13 cellular contexts compared by ENCODE assay signal in the genomic region with DNA sequence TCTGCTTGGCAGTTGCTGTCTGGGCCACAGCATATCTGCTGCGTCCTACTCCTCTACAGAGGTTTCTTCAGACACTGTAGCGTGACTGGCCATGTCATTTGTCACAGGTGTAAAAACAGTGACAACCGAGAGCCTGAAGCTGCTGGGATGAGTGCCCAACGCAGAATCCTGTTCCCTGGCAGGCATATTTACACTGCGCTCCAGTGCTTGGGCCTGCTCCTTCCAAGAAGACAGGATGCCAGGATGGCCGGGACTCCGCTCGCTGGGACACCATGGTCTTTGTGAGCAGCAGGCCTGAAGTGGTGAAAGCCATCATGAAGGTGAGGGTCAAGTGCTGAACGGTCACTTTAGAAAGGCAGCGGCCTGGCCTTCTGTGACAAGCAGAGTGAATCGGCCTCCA.
DNase-seq lines count a peak whose midpoint lies in the region; ATAC-seq and TF ChIP-seq lines count a peak whose summit lies in the region.
"Had no signal": no experiment of that assay in that cellular context is flagged by ENCODE, and none has a peak within 500 bp of the region (broad histone marks: within the 10 kb centered on the region; RNA-seq: fewer than 3 reads in every experiment).

No MANE protein-coding gene starts in this region.

- no peak overlapping the region for H3K27ac ChIP-seq in prostate gland

- WGBS in prostate gland, result 70% methylated on average over 11 of the region's 11 CpGs

- no peaks in the 10 kb centered on the region for H3K36me3 ChIP-seq in prostate gland

- TF ChIP-seq CTCF in prostate gland (IDR thresholded peaks at IDR 0.05), result no peak

- no peak overlapping the region for H3K4me3 ChIP-seq in prostate gland

- H3K9me3 ChIP-seq in prostate gland, result no peaks in the 10 kb centered on the region

- intact Hi-C loops in left ventricle myocardium superior (cut with micrococcal nuclease), result no loop called here
- intact Hi-C loops in prostate gland (cut with DNase I), result no loop called here

- no peak for TF ChIP-seq POLR2A in prostate gland (IDR thresholded peaks at IDR 0.05)

- peak; percentile 44 for ATAC-seq in left ventricle myocardium superior
- ATAC-seq in GM18907 (IDR thresholded peaks at IDR 0.05; ENCODE audit: unreplicated experiment), result no peak
- no peak for ATAC-seq in GM19397 (IDR thresholded peaks at IDR 0.05; ENCODE audit: unreplicated experiment)
- ATAC-seq in GM19467 (IDR thresholded peaks at IDR 0.05; ENCODE audit: unreplicated experiment), result no peak
- ATAC-seq: SK-N-SH treated with all-trans-retinoic acid at 6 μM for 48 hours had no signal

- no peaks in the 10 kb centered on the region for H3K27me3 ChIP-seq in prostate gland (replicated peaks; ENCODE audit: insufficient read depth)

- DNase-seq in NCI-H1092 (lab: John Stamatoyannopoulos, UW) (peak; percentile 36), NCI-H345 treated with DMSO at 0.1 percent for 48 hours (lab: John Stamatoyannopoulos, UW; ENCODE audit: unreplicated experiment) (peak; percentile 24), left ventricle myocardium superior (peak; percentile 28), prostate gland (ENCODE audit: low spot score) (peak; percentile 21)
- DNase-seq in activated naive CD4-positive, alpha-beta T cell treated with anti-CD3 and anti-CD28 coated beads, Interleukin-2, amount 50 U/mL, for 16 hours, result no peak
- DNase-seq: CD4-positive, alpha-beta T cell; KBM-7; NCI-H1930; NCI-H526 had no signal

- H3K4me1 ChIP-seq in prostate gland (replicated peaks), result no peaks in the 10 kb centered on the region
